ENCODE assay signal across 16 cellular contexts in the genomic region with DNA sequence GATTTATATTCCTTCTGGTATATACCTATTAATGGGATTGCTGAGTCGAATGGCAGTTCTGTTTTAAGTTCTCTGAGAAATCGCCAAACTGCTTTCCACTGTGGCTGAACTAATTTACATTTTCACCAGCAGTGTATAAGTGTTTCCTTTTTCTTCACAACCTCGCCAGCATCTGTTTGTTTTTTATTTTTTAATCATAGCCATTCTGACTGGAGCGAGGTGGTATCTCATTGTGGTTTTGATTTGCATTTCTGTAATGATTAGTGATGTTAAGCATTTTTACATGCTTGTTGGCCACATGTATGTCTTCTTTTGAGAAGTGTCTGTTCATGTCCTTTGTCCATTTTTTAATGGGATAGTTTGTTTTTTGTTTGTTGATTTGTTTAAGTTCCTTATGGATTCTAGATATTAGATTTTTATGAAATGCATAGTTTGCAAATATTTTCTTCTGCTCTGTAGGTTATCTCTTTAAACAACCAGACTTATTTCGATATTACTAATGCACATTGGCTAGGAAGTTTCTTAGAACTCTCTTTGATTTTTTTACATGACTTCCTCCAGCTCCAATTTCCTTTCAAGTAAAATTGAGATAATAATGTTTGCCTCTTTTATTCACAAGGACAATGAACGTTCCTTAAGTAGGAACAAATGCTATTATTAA.
DNase-seq lines count a peak whose midpoint lies in the region; ATAC-seq lines count a peak whose summit lies in the region.
"Had no signal": no experiment of that assay in that cellular context is flagged by ENCODE, and none has a peak within 500 bp of the region (broad histone marks: within the 10 kb centered on the region; RNA-seq: fewer than 3 reads in every experiment).

No MANE protein-coding gene starts in this region.

- ATAC-seq in GM18498 (IDR thresholded peaks at IDR 0.05; ENCODE audit: unreplicated experiment), result peak; percentile 84
- peak; percentile 79 for ATAC-seq in GM19324 (IDR thresholded peaks at IDR 0.05; ENCODE audit: low FRiP score, unreplicated experiment)
- peak; percentile 79 for ATAC-seq in HG02759 (IDR thresholded peaks at IDR 0.05; ENCODE audit: unreplicated experiment)
- peak; percentile 88 for ATAC-seq in HG03457 (IDR thresholded peaks at IDR 0.05; ENCODE audit: unreplicated experiment)
- ATAC-seq: HCT116 had no signal

- DNase-seq in NCI-H524 (lab: John Stamatoyannopoulos, UW) (no peak), NCI-H2227 (lab: John Stamatoyannopoulos, UW; ENCODE audit: unreplicated experiment) (no peak), NCI-H187 (lab: John Stamatoyannopoulos, UW) (no peak), NCI-H510A (lab: John Stamatoyannopoulos, UW) (no peak)
- DNase-seq: DMS 273 treated with DMSO at 0.1 percent for 48 hours; endodermal cell; kidney glomerular epithelial cell; NCI-H1436 treated with DMSO at 0.1 percent for 48 hours; NK-92 treated with Interleukin-12 subunit alpha and Interleukin-12 subunit beta, amount 100 ng/mL, for 24 hours; stimulated activated CD4-positive, alpha-beta T cell treated with anti-CD3 and anti-CD28 coated beads, Interleukin-4, amount 100 ng/mL, for 4 hours; stimulated activated naive CD4-positive, alpha-beta T cell treated with Interleukin-2 at 50 U/mL for 16 hours had no signal
